8 cellular contexts compared by ENCODE assay signal in the genomic region with DNA sequence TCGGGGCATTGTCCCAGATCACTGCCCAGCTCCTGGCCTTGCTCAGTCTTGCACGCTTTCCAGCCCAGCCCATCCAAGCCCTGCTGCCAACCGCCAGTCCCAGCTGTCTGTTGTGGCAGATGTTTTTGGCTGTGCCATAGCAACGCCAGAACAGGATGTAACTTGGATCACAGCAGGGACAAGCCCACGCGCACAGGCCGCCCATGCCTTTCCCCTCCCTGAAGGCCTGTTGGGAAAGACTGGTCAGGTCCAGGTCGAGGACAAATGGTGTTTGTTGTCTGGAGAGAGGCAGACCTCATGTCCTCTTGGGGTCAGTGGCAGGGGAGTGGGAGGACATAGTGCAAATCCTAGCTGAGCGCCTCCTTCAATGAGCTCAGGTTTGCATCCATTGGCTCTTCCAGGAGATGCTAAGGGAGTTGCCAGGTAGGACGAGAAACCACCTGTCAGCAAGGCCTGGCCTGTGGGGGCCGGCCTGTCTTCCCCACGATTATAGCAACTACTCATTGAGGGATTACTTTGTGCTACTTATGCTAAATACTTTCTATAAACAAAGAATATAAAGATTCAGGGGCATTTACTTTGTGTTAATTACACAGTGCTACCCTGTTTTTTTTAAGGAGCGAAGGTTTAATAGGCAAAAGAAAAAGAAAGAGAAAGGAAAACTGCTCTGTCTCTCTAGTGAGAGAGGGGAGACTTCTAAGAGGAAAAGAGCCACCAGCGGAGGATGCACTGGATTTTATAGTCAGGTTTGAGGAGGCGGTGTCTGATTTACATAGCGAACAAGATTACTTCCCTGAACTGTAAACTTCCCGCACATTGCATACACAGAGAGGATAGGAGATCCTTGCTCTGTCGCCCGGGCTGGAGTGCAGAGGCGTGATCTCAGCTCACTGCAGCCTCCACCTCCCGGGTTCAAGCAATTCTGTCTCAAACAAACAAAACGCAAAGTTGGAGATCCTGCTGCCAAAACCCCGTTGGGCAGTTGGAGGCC. TPM values are rescaled to one million over a fixed set of nuclear protein-coding genes. Genes with fewer than 3 reads are reported as not detected.
DNase-seq lines count a peak whose midpoint lies in the region; ATAC-seq lines count a peak whose summit lies in the region.

No MANE protein-coding gene starts in this region.

- H3K27ac ChIP-seq in caudate nucleus (ENCODE audit: low read depth, low read length) (no peak overlapping the region), layer of hippocampus (ENCODE audit: low read depth, low read length) (peak overlapping the region; percentile 39), temporal lobe (ENCODE audit: low read depth, low read length) (peak overlapping the region; percentile 30)

- no peak overlapping the region for H3K4me3 Mint-ChIP-seq in T-helper 17 cell

- peak; percentile 67 for DNase-seq in D341Med (ENCODE audit: low spot score)
- DNase-seq in NCI-H2107 treated with DMSO at 0.1 percent for 48 hours (lab: John Stamatoyannopoulos, UW; ENCODE audit: unreplicated experiment) = peak; percentile 59
- DNase-seq in caudate nucleus (lab: John Stamatoyannopoulos, UW) = peak in 41 of 61 donors; percentile 4 to 77 (median 18)
- no peak for DNase-seq in T-helper 17 cell
- DNase-seq in NCI-H187 treated with DMSO at 0.1 percent for 48 hours (lab: John Stamatoyannopoulos, UW) = no peak
- no peak for DNase-seq in putamen (ENCODE audit: low spot score)

- no peaks in the 10 kb centered on the region for H3K9me3 ChIP-seq in T-helper 17 cell (ENCODE audit: control insufficient read depth, low read length, poor library complexity, severe bottlenecking)

- H3K4me1 Mint-ChIP-seq in T-helper 17 cell = peaks cover under 1% of the 10 kb centered on the region

- H3K36me3 Mint-ChIP-seq in T-helper 17 cell (ENCODE audit: low read depth) = no peaks in the 10 kb centered on the region

- peaks cover 4% of the 10 kb centered on the region for H3K27me3 Mint-ChIP-seq in T-helper 17 cell

- H3K27ac Mint-ChIP-seq in T-helper 17 cell = no peak overlapping the region

- no peak for ATAC-seq in T-helper 17 cell

- no peaks in the 10 kb centered on the region for H3K27me3 ChIP-seq in layer of hippocampus (ENCODE audit: control insufficient read depth, insufficient read depth, low read length)

RNA-seq across cellular contexts. Expression of a gene that starts 42.8 kb away (rescaled TPM):
- total RNA-seq in temporal lobe (139 TPM), T-helper 17 cell (10 to 100 TPM; 13.3 to 61.1 TPM)

Comparison
In these comparisons a context has a peak if more than half of its experiments do, and no peak if none do; other contexts are left out.
1. DNase-seq: peak in D341Med (single experiment), NCI-H2107 treated with DMSO at 0.1 percent for 48 hours (single experiment) and caudate nucleus (41 of 61); none in T-helper 17 cell (0 of 3), NCI-H187 treated with DMSO at 0.1 percent for 48 hours (single experiment) and putamen (single experiment).